ENCODE assay signal across 1 cellular context in the genomic region with DNA sequence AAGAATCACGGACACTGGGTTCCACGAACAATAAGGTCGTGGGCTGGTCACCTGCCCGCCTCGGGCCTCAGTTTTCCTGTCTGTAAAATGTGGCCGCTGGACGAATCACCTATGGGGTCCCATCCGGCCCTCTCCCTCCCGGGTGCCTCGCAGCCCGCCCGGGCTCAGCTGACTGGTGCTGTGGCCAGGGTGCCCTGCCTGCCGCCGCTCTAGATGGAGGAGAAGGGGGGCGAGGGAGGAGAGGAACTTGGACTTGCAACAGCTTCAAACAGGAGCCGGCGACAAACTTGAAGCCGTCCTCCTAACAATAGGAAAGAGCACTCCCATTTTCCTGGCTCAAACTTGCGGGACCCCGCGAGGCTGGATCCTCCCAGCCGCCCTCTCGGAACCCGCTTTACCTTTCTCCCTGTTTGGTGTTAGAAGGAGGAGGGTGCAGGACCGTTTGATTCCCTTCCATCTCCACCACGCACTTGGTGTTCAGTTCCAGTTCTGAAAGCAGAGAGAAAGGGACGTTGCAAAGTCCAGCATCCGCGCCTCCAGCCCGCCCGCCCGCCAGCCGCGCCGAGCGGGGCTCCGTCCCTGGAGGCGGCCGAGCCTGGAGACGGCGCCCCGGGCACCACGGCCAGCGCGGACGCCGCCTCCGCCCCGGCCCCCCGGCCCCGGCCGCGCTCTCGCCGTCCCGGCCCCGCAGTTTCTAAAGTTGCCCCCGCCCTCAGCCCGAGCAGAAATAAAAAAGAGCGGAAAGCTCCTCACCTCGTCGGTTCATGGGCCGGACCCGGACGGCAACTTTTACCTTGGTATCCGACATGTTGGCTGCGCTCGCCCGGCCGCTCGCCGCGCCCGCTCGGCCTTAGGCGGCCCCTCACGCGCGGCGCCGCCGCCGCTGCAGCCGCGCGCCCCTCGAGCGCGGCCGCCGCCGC.
TF ChIP-seq lines count a peak whose summit lies in the region.

No MANE protein-coding gene starts in this region.

TF ChIP-seq in WTC11, 78 proteins besides CTCF, POLR2A, EP300 and RAD21 (continued from another document):
- TF ChIP-seq, protein P1, sequence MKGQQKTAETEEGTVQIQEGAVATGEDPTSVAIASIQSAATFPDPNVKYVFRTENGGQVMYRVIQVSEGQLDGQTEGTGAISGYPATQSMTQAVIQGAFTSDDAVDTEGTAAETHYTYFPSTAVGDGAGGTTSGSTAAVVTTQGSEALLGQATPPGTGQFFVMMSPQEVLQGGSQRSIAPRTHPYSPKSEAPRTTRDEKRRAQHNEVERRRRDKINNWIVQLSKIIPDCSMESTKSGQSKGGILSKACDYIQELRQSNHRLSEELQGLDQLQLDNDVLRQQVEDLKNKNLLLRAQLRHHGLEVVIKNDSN (CRISPR knock-in tag; IDR thresholded peaks at IDR 0.05): peak; percentile 30; the same call in 1 of the 2 replicates
- TF ChIP-seq NFATC4 (CRISPR knock-in tag; IDR thresholded peaks at IDR 0.05) (no peak), NR3C1 (CRISPR knock-in tag; conservative IDR thresholded peaks at IDR 0.05; ENCODE audit: low read depth) (no peak), ZNF671 (CRISPR knock-in tag; IDR thresholded peaks at IDR 0.05) (no peak), TEAD1 (CRISPR knock-in tag; IDR thresholded peaks at IDR 0.05) (0 out of 2 replicates have a peak, but pooled peaks have one; percentile 50), MXD4 (CRISPR knock-in tag; IDR thresholded peaks at IDR 0.05; ENCODE audit: borderline replicate concordance) (no peak), JUN (CRISPR knock-in tag; IDR thresholded peaks at IDR 0.05) (0 out of 2 replicates have a peak, but pooled peaks have one; percentile 25)
